In the genomic region with DNA sequence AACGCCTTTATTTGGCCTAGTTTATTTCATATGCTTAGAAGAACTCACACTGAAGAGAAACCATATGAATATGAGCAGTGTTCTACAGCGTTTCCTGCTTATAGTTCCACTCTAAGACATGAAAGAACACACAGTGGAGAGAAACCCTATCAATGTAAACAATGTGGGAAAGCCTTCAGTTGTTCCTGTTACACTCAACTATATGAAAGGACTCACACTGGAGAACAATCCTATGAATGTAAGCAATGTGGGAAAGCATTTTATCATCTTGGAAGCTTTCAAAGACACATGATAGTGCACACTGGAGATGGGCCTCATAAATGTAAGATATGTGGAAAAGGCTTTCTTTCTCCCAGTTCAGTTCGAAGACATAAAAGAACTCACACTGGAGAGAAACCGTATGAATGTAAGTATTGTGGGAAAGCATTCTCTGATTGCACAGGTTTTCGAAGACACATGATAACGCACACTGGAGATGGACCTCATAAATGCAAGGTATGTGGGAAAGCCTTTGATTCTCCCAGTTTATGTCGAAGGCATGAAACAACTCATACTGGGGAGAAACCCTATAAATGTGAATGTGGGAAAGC, we compare ENCODE assay signal across 22 cellular contexts.
"Had no signal": no experiment of that assay in that cellular context is flagged by ENCODE, and none has a peak within 500 bp of the region (broad histone marks: within the 10 kb centered on the region; RNA-seq: fewer than 3 reads in every experiment).

No MANE protein-coding gene starts in this region.

- H3K4me1 Mint-ChIP-seq: activated B cell treated with CpG ODN at 0.5 μM for 24 hours; activated naive CD8-positive, alpha-beta T cell treated with anti-CD3 and anti-CD28 coated beads, Interleukin-2, amount 10 ng/mL, durations not matched to agents 7 days and 5 days; naive thymus-derived CD8-positive, alpha-beta T cell; neural progenitor cell; T-helper 17 cell had no signal

- DNase-seq: activated B cell treated with CpG ODN at 0.5 μM for 24 hours; activated CD4-positive, alpha-beta T cell treated with anti-CD3 and anti-CD28 coated beads for 4 hours; activated CD4-positive, alpha-beta T cell treated with anti-CD3 and anti-CD28 coated beads, Interleukin-2, amount 50 U/mL, for 48 hours; activated CD8-positive, alpha-beta memory T cell treated with anti-CD3 and anti-CD28 coated beads, Interleukin-2, amount 50 U/mL, for 48 hours; activated naive CD4-positive, alpha-beta T cell treated with Interleukin-2 at 50 U/mL for 16 hours; activated naive CD8-positive, alpha-beta T cell treated with anti-CD3 and anti-CD28 coated beads, Interleukin-2, amount 10 ng/mL, durations not matched to agents 7 days and 5 days; activated T-cell treated with anti-CD3 and anti-CD28 coated beads, Interleukin-2, amount 50 U/mL, for 4 hours; amygdala; body of pancreas; kidney; naive thymus-derived CD8-positive, alpha-beta T cell; posterior cingulate gyrus; stimulated activated CD4-positive, alpha-beta T cell treated with anti-CD3 and anti-CD28 coated beads, Interleukin-12 subunit alpha, Interleukin-12 subunit beta, amount 100 ng/mL, for 4 hours; stimulated activated CD4-positive, alpha-beta T cell treated with anti-CD3 and anti-CD28 coated beads, Interleukin-4, amount 100 ng/mL, for 4 hours; T-helper 17 cell had no signal

- H3K27ac ChIP-seq: body of pancreas, cardiac muscle cell, foreskin keratinocyte, neural progenitor cell, tibial nerve had no signal

- H3K4me1 ChIP-seq: body of pancreas, foreskin keratinocyte, neural progenitor cell, tibial nerve had no signal

- ATAC-seq: activated T-cell treated with anti-CD3 and anti-CD28 coated beads, Interleukin-2, amount 50 U/mL, for 4 hours; body of pancreas; foreskin keratinocyte; naive thymus-derived CD8-positive, alpha-beta T cell; T-helper 17 cell had no signal

- H2AFZ ChIP-seq: neural progenitor cell had no signal

- H3K27me3 Mint-ChIP-seq: activated B cell treated with CpG ODN at 0.5 μM for 24 hours; activated naive CD8-positive, alpha-beta T cell treated with anti-CD3 and anti-CD28 coated beads, Interleukin-2, amount 10 ng/mL, durations not matched to agents 7 days and 5 days; naive thymus-derived CD8-positive, alpha-beta T cell; stimulated activated naive CD8-positive, alpha-beta T cell treated with anti-CD3 and anti-CD28 coated beads, Interleukin-15, Interleukin-2, amounts not matched to agents 100 ng/mL and 50 ng/mL, for 24 hours; T-helper 17 cell had no signal

- H3K27me3 ChIP-seq: body of pancreas, cardiac muscle cell, foreskin keratinocyte, neural progenitor cell, tibial nerve had no signal

- H3K4me3 Mint-ChIP-seq: activated B cell treated with CpG ODN at 0.5 μM for 24 hours; activated naive CD8-positive, alpha-beta T cell treated with anti-CD3 and anti-CD28 coated beads, Interleukin-2, amount 10 ng/mL, durations not matched to agents 7 days and 5 days; activated T-cell treated with anti-CD3 and anti-CD28 coated beads, Interleukin-2, amount 50 U/mL, for 4 hours; naive thymus-derived CD8-positive, alpha-beta T cell; neural progenitor cell; stimulated activated naive CD8-positive, alpha-beta T cell treated with anti-CD3 and anti-CD28 coated beads, Interleukin-15, Interleukin-2, amounts not matched to agents 100 ng/mL and 50 ng/mL, for 24 hours; T-helper 17 cell had no signal

- H3K9ac ChIP-seq: neural progenitor cell had no signal

- H3K4me2 ChIP-seq: neural progenitor cell had no signal

- H3K27ac Mint-ChIP-seq: activated B cell treated with CpG ODN at 0.5 μM for 24 hours; activated naive CD8-positive, alpha-beta T cell treated with anti-CD3 and anti-CD28 coated beads, Interleukin-2, amount 10 ng/mL, durations not matched to agents 7 days and 5 days; activated T-helper 2 cell treated with anti-CD3 and anti-CD28 coated beads, Interferon-gamma antibody, Interleukin-2, Interleukin-4, amounts not matched to agents 10 μg/mL and 5 μg/mL and 100 μg/mL, durations not matched to agents 14 hours and 24 hours and 36 hours; naive thymus-derived CD8-positive, alpha-beta T cell; neural progenitor cell; stimulated activated naive CD8-positive, alpha-beta T cell treated with anti-CD3 and anti-CD28 coated beads, Interleukin-15, Interleukin-2, amounts not matched to agents 100 ng/mL and 50 ng/mL, for 24 hours; T-helper 17 cell had no signal

- H3K4me3 ChIP-seq: body of pancreas, cardiac muscle cell, lung, neural progenitor cell, tibial nerve had no signal
